In the genomic region with DNA sequence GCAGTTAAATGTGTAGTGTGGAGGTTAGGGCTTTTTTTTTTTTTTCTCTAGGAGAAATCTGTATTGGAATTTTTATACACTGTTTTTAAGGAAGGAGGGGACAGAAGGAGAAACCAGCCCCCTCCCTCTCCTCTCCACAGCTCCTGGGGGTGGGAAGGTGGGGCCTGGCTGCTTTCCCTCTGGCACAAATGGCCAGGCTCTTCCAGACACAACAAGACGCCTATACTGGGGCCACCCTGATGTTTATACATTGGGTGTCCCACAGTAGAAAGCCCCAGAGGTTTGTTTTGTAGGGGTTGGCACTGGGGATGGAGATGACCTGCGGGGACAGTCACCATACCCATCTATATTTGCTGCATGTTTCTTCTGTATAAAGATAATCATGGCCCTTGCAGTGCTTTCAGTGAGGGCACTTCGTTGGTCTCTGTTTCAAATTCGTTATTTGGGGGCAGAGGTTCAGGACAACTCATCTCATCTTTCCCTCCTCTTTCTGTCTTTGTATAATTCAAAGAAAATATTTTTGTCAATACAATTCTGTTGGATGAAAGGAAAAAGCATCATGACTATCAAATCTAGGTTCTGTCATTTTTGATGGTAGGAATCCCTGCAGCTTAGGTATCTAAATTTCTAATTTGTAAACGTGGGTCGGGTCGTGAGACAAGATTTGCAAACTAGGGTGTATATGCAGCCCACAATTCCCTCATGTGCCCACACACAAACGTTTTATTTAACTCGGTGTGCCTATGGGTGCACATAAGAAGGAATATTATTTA, we compare ENCODE assay signal across 1 cellular context.
TF ChIP-seq lines count a peak whose summit lies in the region.

No MANE protein-coding gene starts in this region.

TF ChIP-seq in H1, 55 proteins besides CTCF, POLR2A, EP300 and RAD21:
- no peak for TF ChIP-seq SIN3A (conservative IDR thresholded peaks at IDR 0.05 in 1 of 2, IDR thresholded peaks at IDR 0.05 in 1 of 2; ENCODE audit: low read depth in 1 of 2, low read length in 2 of 2)
- no peak for TF ChIP-seq KDM5A (IDR thresholded peaks at IDR 0.05; ENCODE audit: low read length)
- no peak for TF ChIP-seq TEAD4 (IDR thresholded peaks at IDR 0.05; ENCODE audit: low read depth, low read length)
- TF ChIP-seq KDM4A (IDR thresholded peaks at IDR 0.05; ENCODE audit: low read depth, low read length, severe bottlenecking), result no peak
- TF ChIP-seq JUN (IDR thresholded peaks at IDR 0.05; ENCODE audit: low read depth, low read length), result no peak
- TF ChIP-seq BCL11A (IDR thresholded peaks at IDR 0.05; ENCODE audit: low read depth in 2 of 2, low read length in 2 of 2), result no peak
- no peak for TF ChIP-seq CBX5 (IDR thresholded peaks at IDR 0.05; ENCODE audit: low read depth, low read length)
- no peak for TF ChIP-seq SIRT6 (IDR thresholded peaks at IDR 0.05; ENCODE audit: low read length)
- TF ChIP-seq SIX5 (IDR thresholded peaks at IDR 0.05; ENCODE audit: low read depth, low read length), result no peak
- TF ChIP-seq SUZ12 (IDR thresholded peaks at IDR 0.05; ENCODE audit: low read length), result peak; percentile 2; the same call in 1 of the 2 replicates
- no peak for TF ChIP-seq TCF12 (IDR thresholded peaks at IDR 0.05; ENCODE audit: low read depth, low read length)
- no peak for TF ChIP-seq YY1 (IDR thresholded peaks at IDR 0.05; ENCODE audit: low read depth, low read length)
- no peak for TF ChIP-seq RXRA (IDR thresholded peaks at IDR 0.05; ENCODE audit: insufficient read depth, low read depth, low read length)
- TF ChIP-seq CBX8 (IDR thresholded peaks at IDR 0.05; ENCODE audit: borderline replicate concordance, low read depth, low read length), result peak; percentile 91
- no peak for TF ChIP-seq SP1 (IDR thresholded peaks at IDR 0.05; ENCODE audit: low read depth, low read length)
- TF ChIP-seq POLR2AphosphoS5 (IDR thresholded peaks at IDR 0.05; ENCODE audit: low read depth, low read length), result no peak
- TF ChIP-seq CHD2 (IDR thresholded peaks at IDR 0.05; ENCODE audit: low read length), result no peak
- peak; percentile 72 for TF ChIP-seq EZH2 (IDR thresholded peaks at IDR 0.05; ENCODE audit: low read depth, low read length, severe bottlenecking)
- no peak for TF ChIP-seq BACH1 (IDR thresholded peaks at IDR 0.05; ENCODE audit: low read length)
- TF ChIP-seq CTBP2 (IDR thresholded peaks at IDR 0.05; ENCODE audit: borderline replicate concordance, insufficient read depth, insufficient read length, low read length), result no peak
- no peak for TF ChIP-seq NRF1 (IDR thresholded peaks at IDR 0.05; ENCODE audit: low read depth, low read length)
- TF ChIP-seq BRCA1 (IDR thresholded peaks at IDR 0.05; ENCODE audit: low read depth, low read length), result no peak
- no peak for TF ChIP-seq TAF7 (optimal IDR thresholded peaks at IDR 0.05; ENCODE audit: borderline replicate concordance, low read depth, low read length)
- TF ChIP-seq SP2 (IDR thresholded peaks at IDR 0.05; ENCODE audit: low read length), result no peak
- TF ChIP-seq GTF2F1 (IDR thresholded peaks at IDR 0.05; ENCODE audit: borderline replicate concordance, low read depth, low read length), result no peak
- TF ChIP-seq FOSL1 (IDR thresholded peaks at IDR 0.05; ENCODE audit: insufficient read depth, low read depth, low read length), result no peak
- TF ChIP-seq RNF2 (IDR thresholded peaks at IDR 0.05; ENCODE audit: borderline replicate concordance, low read depth, low read length, missing control alignments, poor library complexity, severe bottlenecking), result peak; percentile 90
- TF ChIP-seq CEBPB (IDR thresholded peaks at IDR 0.05; ENCODE audit: low read depth, low read length), result no peak
- no peak for TF ChIP-seq TBP (IDR thresholded peaks at IDR 0.05; ENCODE audit: low read depth, low read length)
- TF ChIP-seq SP4 (IDR thresholded peaks at IDR 0.05; ENCODE audit: low read length), result no peak
- no peak for TF ChIP-seq HDAC6 (IDR thresholded peaks at IDR 0.05; ENCODE audit: low read depth, low read length)
- TF ChIP-seq, protein P1, sequence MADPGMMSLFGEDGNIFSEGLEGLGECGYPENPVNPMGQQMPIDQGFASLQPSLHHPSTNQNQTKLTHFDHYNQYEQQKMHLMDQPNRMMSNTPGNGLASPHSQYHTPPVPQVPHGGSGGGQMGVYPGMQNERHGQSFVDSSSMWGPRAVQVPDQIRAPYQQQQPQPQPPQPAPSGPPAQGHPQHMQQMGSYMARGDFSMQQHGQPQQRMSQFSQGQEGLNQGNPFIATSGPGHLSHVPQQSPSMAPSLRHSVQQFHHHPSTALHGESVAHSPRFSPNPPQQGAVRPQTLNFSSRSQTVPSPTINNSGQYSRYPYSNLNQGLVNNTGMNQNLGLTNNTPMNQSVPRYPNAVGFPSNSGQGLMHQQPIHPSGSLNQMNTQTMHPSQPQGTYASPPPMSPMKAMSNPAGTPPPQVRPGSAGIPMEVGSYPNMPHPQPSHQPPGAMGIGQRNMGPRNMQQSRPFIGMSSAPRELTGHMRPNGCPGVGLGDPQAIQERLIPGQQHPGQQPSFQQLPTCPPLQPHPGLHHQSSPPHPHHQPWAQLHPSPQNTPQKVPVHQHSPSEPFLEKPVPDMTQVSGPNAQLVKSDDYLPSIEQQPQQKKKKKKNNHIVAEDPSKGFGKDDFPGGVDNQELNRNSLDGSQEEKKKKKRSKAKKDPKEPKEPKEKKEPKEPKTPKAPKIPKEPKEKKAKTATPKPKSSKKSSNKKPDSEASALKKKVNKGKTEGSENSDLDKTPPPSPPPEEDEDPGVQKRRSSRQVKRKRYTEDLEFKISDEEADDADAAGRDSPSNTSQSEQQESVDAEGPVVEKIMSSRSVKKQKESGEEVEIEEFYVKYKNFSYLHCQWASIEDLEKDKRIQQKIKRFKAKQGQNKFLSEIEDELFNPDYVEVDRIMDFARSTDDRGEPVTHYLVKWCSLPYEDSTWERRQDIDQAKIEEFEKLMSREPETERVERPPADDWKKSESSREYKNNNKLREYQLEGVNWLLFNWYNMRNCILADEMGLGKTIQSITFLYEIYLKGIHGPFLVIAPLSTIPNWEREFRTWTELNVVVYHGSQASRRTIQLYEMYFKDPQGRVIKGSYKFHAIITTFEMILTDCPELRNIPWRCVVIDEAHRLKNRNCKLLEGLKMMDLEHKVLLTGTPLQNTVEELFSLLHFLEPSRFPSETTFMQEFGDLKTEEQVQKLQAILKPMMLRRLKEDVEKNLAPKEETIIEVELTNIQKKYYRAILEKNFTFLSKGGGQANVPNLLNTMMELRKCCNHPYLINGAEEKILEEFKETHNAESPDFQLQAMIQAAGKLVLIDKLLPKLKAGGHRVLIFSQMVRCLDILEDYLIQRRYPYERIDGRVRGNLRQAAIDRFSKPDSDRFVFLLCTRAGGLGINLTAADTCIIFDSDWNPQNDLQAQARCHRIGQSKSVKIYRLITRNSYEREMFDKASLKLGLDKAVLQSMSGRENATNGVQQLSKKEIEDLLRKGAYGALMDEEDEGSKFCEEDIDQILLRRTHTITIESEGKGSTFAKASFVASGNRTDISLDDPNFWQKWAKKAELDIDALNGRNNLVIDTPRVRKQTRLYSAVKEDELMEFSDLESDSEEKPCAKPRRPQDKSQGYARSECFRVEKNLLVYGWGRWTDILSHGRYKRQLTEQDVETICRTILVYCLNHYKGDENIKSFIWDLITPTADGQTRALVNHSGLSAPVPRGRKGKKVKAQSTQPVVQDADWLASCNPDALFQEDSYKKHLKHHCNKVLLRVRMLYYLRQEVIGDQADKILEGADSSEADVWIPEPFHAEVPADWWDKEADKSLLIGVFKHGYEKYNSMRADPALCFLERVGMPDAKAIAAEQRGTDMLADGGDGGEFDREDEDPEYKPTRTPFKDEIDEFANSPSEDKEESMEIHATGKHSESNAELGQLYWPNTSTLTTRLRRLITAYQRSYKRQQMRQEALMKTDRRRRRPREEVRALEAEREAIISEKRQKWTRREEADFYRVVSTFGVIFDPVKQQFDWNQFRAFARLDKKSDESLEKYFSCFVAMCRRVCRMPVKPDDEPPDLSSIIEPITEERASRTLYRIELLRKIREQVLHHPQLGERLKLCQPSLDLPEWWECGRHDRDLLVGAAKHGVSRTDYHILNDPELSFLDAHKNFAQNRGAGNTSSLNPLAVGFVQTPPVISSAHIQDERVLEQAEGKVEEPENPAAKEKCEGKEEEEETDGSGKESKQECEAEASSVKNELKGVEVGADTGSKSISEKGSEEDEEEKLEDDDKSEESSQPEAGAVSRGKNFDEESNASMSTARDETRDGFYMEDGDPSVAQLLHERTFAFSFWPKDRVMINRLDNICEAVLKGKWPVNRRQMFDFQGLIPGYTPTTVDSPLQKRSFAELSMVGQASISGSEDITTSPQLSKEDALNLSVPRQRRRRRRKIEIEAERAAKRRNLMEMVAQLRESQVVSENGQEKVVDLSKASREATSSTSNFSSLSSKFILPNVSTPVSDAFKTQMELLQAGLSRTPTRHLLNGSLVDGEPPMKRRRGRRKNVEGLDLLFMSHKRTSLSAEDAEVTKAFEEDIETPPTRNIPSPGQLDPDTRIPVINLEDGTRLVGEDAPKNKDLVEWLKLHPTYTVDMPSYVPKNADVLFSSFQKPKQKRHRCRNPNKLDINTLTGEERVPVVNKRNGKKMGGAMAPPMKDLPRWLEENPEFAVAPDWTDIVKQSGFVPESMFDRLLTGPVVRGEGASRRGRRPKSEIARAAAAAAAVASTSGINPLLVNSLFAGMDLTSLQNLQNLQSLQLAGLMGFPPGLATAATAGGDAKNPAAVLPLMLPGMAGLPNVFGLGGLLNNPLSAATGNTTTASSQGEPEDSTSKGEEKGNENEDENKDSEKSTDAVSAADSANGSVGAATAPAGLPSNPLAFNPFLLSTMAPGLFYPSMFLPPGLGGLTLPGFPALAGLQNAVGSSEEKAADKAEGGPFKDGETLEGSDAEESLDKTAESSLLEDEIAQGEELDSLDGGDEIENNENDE (IDR thresholded peaks at IDR 0.05; ENCODE audit: insufficient replicate concordance, low read length), result no peak
- TF ChIP-seq, protein P2, sequence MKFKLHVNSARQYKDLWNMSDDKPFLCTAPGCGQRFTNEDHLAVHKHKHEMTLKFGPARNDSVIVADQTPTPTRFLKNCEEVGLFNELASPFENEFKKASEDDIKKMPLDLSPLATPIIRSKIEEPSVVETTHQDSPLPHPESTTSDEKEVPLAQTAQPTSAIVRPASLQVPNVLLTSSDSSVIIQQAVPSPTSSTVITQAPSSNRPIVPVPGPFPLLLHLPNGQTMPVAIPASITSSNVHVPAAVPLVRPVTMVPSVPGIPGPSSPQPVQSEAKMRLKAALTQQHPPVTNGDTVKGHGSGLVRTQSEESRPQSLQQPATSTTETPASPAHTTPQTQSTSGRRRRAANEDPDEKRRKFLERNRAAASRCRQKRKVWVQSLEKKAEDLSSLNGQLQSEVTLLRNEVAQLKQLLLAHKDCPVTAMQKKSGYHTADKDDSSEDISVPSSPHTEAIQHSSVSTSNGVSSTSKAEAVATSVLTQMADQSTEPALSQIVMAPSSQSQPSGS (IDR thresholded peaks at IDR 0.05; ENCODE audit: low read length), result no peak
